Comparison of ENCODE assay signal across 1 cellular context in genomic region chrX:54044877-54045328, GRCh38.
TF ChIP-seq lines count a peak whose summit lies in the region.

No MANE protein-coding gene starts in this region.

TF ChIP-seq in GM23338, 12 proteins besides CTCF, POLR2A, EP300 and RAD21 (continued from another document):
- TF ChIP-seq ZNF462 (CRISPR knock-in tag; IDR thresholded peaks at IDR 0.05) (no peak), EZH2phosphoT487 (IDR thresholded peaks at IDR 0.05; ENCODE audit: unreplicated experiment) (no peak), ZNF331 (CRISPR knock-in tag; IDR thresholded peaks at IDR 0.05; ENCODE audit: low read depth) (no peak), CREB1 (CRISPR knock-in tag; IDR thresholded peaks at IDR 0.05; ENCODE audit: low read depth) (no peak), ETS1 (IDR thresholded peaks at IDR 0.05) (no peak), JUNB (IDR thresholded peaks at IDR 0.05; ENCODE audit: unreplicated experiment) (no peak)
TF ChIP-seq in GM23338: peak in this region for 0.
